In the genomic region with DNA sequence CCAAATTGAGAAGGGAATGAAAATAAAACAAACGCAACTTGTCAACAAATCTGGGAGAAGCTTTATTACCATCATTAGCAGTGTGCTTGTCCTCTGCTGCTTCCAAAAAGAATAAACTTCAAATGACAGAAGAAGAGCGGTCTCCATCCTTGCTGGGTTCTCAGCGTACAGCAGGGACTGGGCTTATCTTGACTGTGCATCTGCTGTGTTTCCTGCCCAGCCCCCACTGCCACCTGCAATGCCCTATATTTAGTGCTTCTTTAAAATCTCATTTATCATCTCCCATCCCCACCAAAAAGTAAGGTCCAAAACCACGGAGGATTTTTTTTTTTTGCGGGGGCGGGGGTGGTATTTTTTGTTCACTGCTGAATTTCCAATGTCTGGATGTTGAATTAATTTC, we compare ENCODE assay signal across 25 cellular contexts. TPM values are rescaled to one million over a fixed set of nuclear protein-coding genes. Genes with fewer than 3 reads are reported as not detected.
DNase-seq lines count a peak whose midpoint lies in the region; ATAC-seq and TF ChIP-seq lines count a peak whose summit lies in the region.
"Had no signal": no experiment of that assay in that cellular context is flagged by ENCODE, and none has a peak within 500 bp of the region (broad histone marks: within the 10 kb centered on the region; RNA-seq: fewer than 3 reads in every experiment).

No MANE protein-coding gene starts in this region.

- intact Hi-C loops in left ventricle myocardium superior (cut with micrococcal nuclease) (no loop called here), OCI-LY7 (cut with micrococcal nuclease; ENCODE audit: unreplicated experiment) (loop anchor here (5.0 kb wide), 1 partner anchor 57 kb away; the partner anchor contains the start of gene CBLN1), esophagus muscularis mucosa (cut with DNase I) (no loop called here)

- TF ChIP-seq POLR2A in esophagus muscularis mucosa (IDR thresholded peaks at IDR 0.05; ENCODE audit: low read depth) = no peak

- no peaks in the 10 kb centered on the region for H3K36me3 ChIP-seq in right atrium auricular region
- H3K36me3 ChIP-seq in OCI-LY7 (ENCODE audit: insufficient read depth, low read length) = no peaks in the 10 kb centered on the region
- H3K36me3 ChIP-seq in esophagus muscularis mucosa = no peaks in the 10 kb centered on the region

- POLR2A ChIA-PET in OCI-LY7 (lab: Charles Lee) = interaction anchor here (0.7 kb wide), 1 partner anchor 64 kb away, joined by 3 read pairs; no protein-coding TSS in a partner anchor

- peak overlapping the region; percentile 41 for H3K4me2 ChIP-seq in OCI-LY7 (ENCODE audit: low read length)
- H3K4me2 ChIP-seq: A549, SK-N-SH had no signal

- no peaks in the 10 kb centered on the region for H3K79me2 ChIP-seq in OCI-LY7 (ENCODE audit: insufficient read depth, low read depth, low read length)

- DNase-seq in right atrium auricular region (ENCODE audit: low spot score) (peak; percentile 44), left ventricle myocardium superior (no peak), OCI-LY7 (ENCODE audit: low spot score) (peak; percentile 73), esophagus muscularis mucosa (ENCODE audit: extremely low spot score) (peak; percentile 66), DMS153 (lab: John Stamatoyannopoulos, UW) (no peak)
- no peak for DNase-seq in stimulated activated CD4-positive, alpha-beta T cell treated with anti-CD3 and anti-CD28 coated beads, Interleukin-1b, Interleukin-23, amount 100 ng/mL, for 48 hours
- DNase-seq: AML-193, Caco-2, DMS79, Kasumi-1, MV-4-11, NCI-H1105, NCI-H2029, NCI-H2227 treated with DMSO at 0.1 percent for 48 hours, PC-3, SK-N-SH had no signal

- H3K4me3 ChIP-seq in right atrium auricular region (no peak overlapping the region), OCI-LY7 (ENCODE audit: low read depth, low read length, poor library complexity, severe bottlenecking) (peak overlapping the region; percentile 30), esophagus muscularis mucosa (no peak overlapping the region)
- H3K4me3 ChIP-seq: A549 had no signal

- no peak for TF ChIP-seq EP300 in esophagus muscularis mucosa (IDR thresholded peaks at IDR 0.05)

- H3K9me2 ChIP-seq in OCI-LY7 (ENCODE audit: insufficient read depth, low read length) = no peaks in the 10 kb centered on the region
- H3K9me2 ChIP-seq: SK-N-SH had no signal

- no peak overlapping the region for H2AFZ ChIP-seq in OCI-LY7 (ENCODE audit: low read length)

- 63% methylated on average over 6 of the region's 6 CpGs for WGBS in esophagus muscularis mucosa

- H3K4me1 ChIP-seq in right atrium auricular region (no peaks in the 10 kb centered on the region), OCI-LY7 (ENCODE audit: insufficient read depth, low read length, poor library complexity, severe bottlenecking) (peaks cover 48% of the 10 kb centered on the region), esophagus muscularis mucosa (no peaks in the 10 kb centered on the region)
- H3K4me1 ChIP-seq: A549, Caco-2 had no signal

- ATAC-seq in left ventricle myocardium superior = no peak
- ATAC-seq in HG03354 (IDR thresholded peaks at IDR 0.05; ENCODE audit: poor library complexity, severe bottlenecking, unreplicated experiment) = no peak
- ATAC-seq: A549; CD8-positive, alpha-beta T cell; HCT116; PC-3 had no signal

- H3K9me3 ChIP-seq in right atrium auricular region (no peaks in the 10 kb centered on the region), OCI-LY7 (ENCODE audit: low read length) (no peaks in the 10 kb centered on the region), esophagus muscularis mucosa (no peaks in the 10 kb centered on the region)
- H3K9me3 ChIP-seq: A549, Caco-2, SK-N-SH had no signal

- BruUV-seq in OCI-LY7 (replicated peaks; lab: Mats Ljungman, UMichigan) = no TSS peak

- H3K27ac ChIP-seq in right atrium auricular region = no peak overlapping the region
- peak overlapping the region; percentile 34 for H3K27ac ChIP-seq in OCI-LY7 (ENCODE audit: low read depth, low read length, poor library complexity, severe bottlenecking)
- no peak overlapping the region for H3K27ac ChIP-seq in esophagus muscularis mucosa (replicated peaks in 1 of 4)
- H3K27ac ChIP-seq: A549, C4-2B had no signal

- TF ChIP-seq CTCF in right atrium auricular region (IDR thresholded peaks at IDR 0.05) = no peak
- TF ChIP-seq CTCF in OCI-LY7 (conservative IDR thresholded peaks at IDR 0.05; ENCODE audit: low read length) = no peak
- TF ChIP-seq CTCF in esophagus muscularis mucosa (IDR thresholded peaks at IDR 0.05) = no peak

- H3K27me3 ChIP-seq in right atrium auricular region = no peaks in the 10 kb centered on the region
- H3K27me3 ChIP-seq in esophagus muscularis mucosa = peaks cover 0 to 54% (median 0%) of the 10 kb centered on the region in 4 donors

- H4K20me1 ChIP-seq in OCI-LY7 (ENCODE audit: insufficient read depth, low read length) = no peaks in the 10 kb centered on the region

- CTCF ChIA-PET in OCI-LY7 (lab: Charles Lee; ENCODE audit: unreplicated experiment) = interaction anchor here (1.0 kb wide), 1 partner anchor 17 kb away, joined by 3 read pairs; no protein-coding TSS in a partner anchor

RNA-seq across cellular contexts. Expression of gene C16orf78, which starts 34.7 kb away (rescaled TPM):
- total RNA-seq in right atrium auricular region (not detected), left ventricle myocardium superior (not detected), OCI-LY7 (2022) (not detected in 2 replicates), esophagus muscularis mucosa (not detected)
- not detected in 2 replicates for total RNA-seq in OCI-LY7 (2014; rRNA removed; shearing (Covaris generic))
- total RNA-seq: Caco-2; CD8-positive, alpha-beta T cell; H4; HT-29; MCF 10A; NCI-H460; PC-3 had no signal

RNA-seq across cellular contexts. Expression of gene CBLN1, which starts 57.2 kb away (rescaled TPM):
- 1 to 10 TPM in 1 of 2 donors, under 1 TPM in 1; 0.98 to 1.9 TPM for total RNA-seq in right atrium auricular region
- 1.0 TPM for total RNA-seq in left ventricle myocardium superior
- total RNA-seq in OCI-LY7 (2014; rRNA removed; shearing (Covaris generic)) = 2.9 and 4.4 TPM in 2 replicates
- 0.96 and 1.4 TPM in 2 replicates for total RNA-seq in OCI-LY7 (2022)
- total RNA-seq in esophagus muscularis mucosa = 1 to 10 TPM in 1 of 4 donors, under 1 TPM in 2, not detected in 1; 0.32 to 1.4 (median 0.83) TPM
- total RNA-seq: Caco-2; CD8-positive, alpha-beta T cell; MCF 10A had no signal

Comparison
In these comparisons a context has a peak if more than half of its experiments do, and no peak if none do; other contexts are left out.
1. DNase-seq: peak in right atrium auricular region (single experiment), OCI-LY7 (single experiment) and esophagus muscularis mucosa (single experiment); none in left ventricle myocardium superior (single experiment), stimulated activated CD4-positive, alpha-beta T cell treated with anti-CD3 and anti-CD28 coated beads, Interleukin-1b, Interleukin-23, amount 100 ng/mL, for 48 hours (single experiment) and DMS153 (single experiment).